Comparison of ENCODE assay signal across 12 cellular contexts in the genomic region with DNA sequence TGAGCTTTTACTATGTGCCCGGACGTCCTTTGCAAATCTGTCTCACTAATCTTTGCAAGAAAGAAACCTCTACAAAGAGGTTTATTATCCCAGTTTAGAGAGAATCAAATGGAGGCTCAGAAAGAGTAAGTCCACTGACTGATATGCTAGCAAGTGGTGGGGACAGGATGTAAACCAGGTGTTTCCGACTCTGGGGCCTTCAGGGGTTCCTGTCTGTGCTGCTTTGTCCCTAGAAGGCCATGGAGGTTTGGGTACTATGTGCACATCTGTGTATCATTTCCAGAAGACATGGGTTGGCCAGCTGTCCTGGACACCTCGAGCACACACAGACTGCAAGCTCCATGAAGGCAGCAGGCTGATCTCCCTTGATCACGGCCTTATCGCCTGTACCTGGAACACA. TPM values are rescaled to one million over a fixed set of nuclear protein-coding genes. Genes with fewer than 3 reads are reported as not detected.
DNase-seq lines count a peak whose midpoint lies in the region; ATAC-seq, FAIRE-seq and TF ChIP-seq lines count a peak whose summit lies in the region.
"Had no signal": no experiment of that assay in that cellular context is flagged by ENCODE, and none has a peak within 500 bp of the region (broad histone marks: within the 10 kb centered on the region; RNA-seq: fewer than 3 reads in every experiment).

No MANE protein-coding gene starts in this region.

- no peak overlapping the region for H2BK20ac ChIP-seq in H9 (ENCODE audit: low read depth, low read length, poor library complexity, severe bottlenecking)

- H4K91ac ChIP-seq in H9 (ENCODE audit: insufficient read length, low read depth, low read length): no peak overlapping the region

- FAIRE-seq in A549 (lab: Jason Lieb, UNC): no peak
- FAIRE-seq: GM18507 had no signal

- in situ Hi-C loops in ACHN (cut with HindIII; ENCODE audit: low pct_ligation_motif_present, low pct_unique_long_range_greater_than_20kb, low sequenced_read_pairs): no loop called here

- no peaks in the 10 kb centered on the region for H3K79me2 ChIP-seq in H9 (ENCODE audit: insufficient read depth, low read length)

- H3K4ac ChIP-seq in H9 (ENCODE audit: low read depth, low read length): no peak overlapping the region

- H3K36me3 ChIP-seq in lower lobe of right lung: peaks cover 25% of the 10 kb centered on the region

- H3K9me3 ChIP-seq in A549 (no peaks in the 10 kb centered on the region), H9 (ENCODE audit: control insufficient read depth, low read depth, low read length) (no peaks in the 10 kb centered on the region), lower lobe of right lung (no peaks in the 10 kb centered on the region)
- H3K9me3 ChIP-seq: heart right ventricle had no signal

- H3K4me3 Mint-ChIP-seq in H9: peak overlapping the region; percentile 91 to 95
- peak overlapping the region; percentile 97 for H3K4me3 Mint-ChIP-seq in activated CD8-positive, alpha-beta T cell treated with anti-CD3 and anti-CD28 coated beads, Interleukin-2, amount 10 ng/mL, durations not matched to agents 7 days and 5 days

- no peak overlapping the region for H2AFZ ChIP-seq in H9 (ENCODE audit: low read length)

- TF ChIP-seq RAD21 in A549 (conservative IDR thresholded peaks at IDR 0.05 in 1 of 2, IDR thresholded peaks at IDR 0.05 in 1 of 2): no peak

- H3K27me3 ChIP-seq in H9 (ENCODE audit: insufficient read depth, low read length) (no peaks in the 10 kb centered on the region), lower lobe of right lung (ENCODE audit: low read depth) (no peaks in the 10 kb centered on the region)
- H3K27me3 ChIP-seq: brain microvascular endothelial cell, heart right ventricle had no signal

- H3K27me3 Mint-ChIP-seq in H9 (ENCODE audit: low read depth): peaks cover 6% of the 10 kb centered on the region; the same call in 1 of the 2 replicates
- H3K27me3 Mint-ChIP-seq in activated CD8-positive, alpha-beta T cell treated with anti-CD3 and anti-CD28 coated beads, Interleukin-2, amount 10 ng/mL, durations not matched to agents 7 days and 5 days (ENCODE audit: low read depth): no peaks in the 10 kb centered on the region

- H3K23ac ChIP-seq in H9 (ENCODE audit: insufficient read length, low read depth, low read length): no peak overlapping the region

- no peak overlapping the region for H3K9ac ChIP-seq in H9 (ENCODE audit: extremely low read depth, insufficient read length, low read length)

- H3K56ac ChIP-seq in H9 (ENCODE audit: insufficient read length, low read depth, low read length): no peak overlapping the region

- ATAC-seq in A549 (no peak), lower lobe of right lung (no peak), GM18909 (IDR thresholded peaks at IDR 0.05; ENCODE audit: poor library complexity, unreplicated experiment) (no peak)
- no peak for ATAC-seq in activated CD8-positive, alpha-beta T cell treated with anti-CD3 and anti-CD28 coated beads, Interleukin-2, amount 10 ng/mL, durations not matched to agents 7 days and 5 days

- no peaks in the 10 kb centered on the region; a peak in 1 of 5 replicates for H3K9me3 Mint-ChIP-seq in H9
- no peaks in the 10 kb centered on the region for H3K9me3 Mint-ChIP-seq in activated CD8-positive, alpha-beta T cell treated with anti-CD3 and anti-CD28 coated beads, Interleukin-2, amount 10 ng/mL, durations not matched to agents 7 days and 5 days (ENCODE audit: insufficient read depth)

- H4K8ac ChIP-seq in H9 (replicated peaks; ENCODE audit: insufficient read length, low read depth, low read length): no peak overlapping the region

- peak overlapping the region; percentile 71 for H3K4me2 ChIP-seq in A549
- H3K4me2 ChIP-seq in H9 (ENCODE audit: insufficient read depth, insufficient read length, low read length): no peak overlapping the region

- TF ChIP-seq POLR2A in A549 (IDR thresholded peaks at IDR 0.05; ENCODE audit: low read length): no peak

- peaks cover 12% of the 10 kb centered on the region; the same call in 2 of the 3 replicates for H3K4me1 ChIP-seq in A549
- H3K4me1 ChIP-seq in H9 (ENCODE audit: insufficient read depth, low read length): no peaks in the 10 kb centered on the region
- peaks cover 16% of the 10 kb centered on the region for H3K4me1 ChIP-seq in lower lobe of right lung

- peaks cover 5% of the 10 kb centered on the region for H3K23me2 ChIP-seq in H9 (ENCODE audit: insufficient read length, low read depth, low read length, poor library complexity, severe bottlenecking)

- no peak overlapping the region for H3K18ac ChIP-seq in H9 (ENCODE audit: insufficient read length, low read depth, low read length)

- no peak overlapping the region for H2BK120ac ChIP-seq in H9 (ENCODE audit: low read depth, low read length, poor library complexity, severe bottlenecking)

- H3K4me1 Mint-ChIP-seq in H9: peaks cover 12 to 16% of the 10 kb centered on the region in 2 experiments
- peaks cover 42% of the 10 kb centered on the region for H3K4me1 Mint-ChIP-seq in activated CD8-positive, alpha-beta T cell treated with anti-CD3 and anti-CD28 coated beads, Interleukin-2, amount 10 ng/mL, durations not matched to agents 7 days and 5 days (ENCODE audit: low read depth)

- peak overlapping the region in 1 of 2 experiments; percentile 97; a peak in 1 of 6 replicates for H3K27ac ChIP-seq in A549
- H3K27ac ChIP-seq in H9 (ENCODE audit: insufficient read length, low read depth, low read length): no peak overlapping the region
- H3K27ac ChIP-seq in lower lobe of right lung: no peak overlapping the region

- peaks cover 7 to 14% (median 9%) of the 10 kb centered on the region in 3 experiments; a peak in 6 of 7 replicates for H3K36me3 Mint-ChIP-seq in H9 (ENCODE audit: insufficient read depth in 1 of 3, low read depth in 3 of 3)
- H3K36me3 Mint-ChIP-seq in activated CD8-positive, alpha-beta T cell treated with anti-CD3 and anti-CD28 coated beads, Interleukin-2, amount 10 ng/mL, durations not matched to agents 7 days and 5 days (ENCODE audit: low read depth): peaks cover 28% of the 10 kb centered on the region

- H3K14ac ChIP-seq in H9 (ENCODE audit: insufficient read depth, low read length): no peak overlapping the region

- no peak overlapping the region for H2BK12ac ChIP-seq in H9 (ENCODE audit: insufficient read length, low read depth, low read length)

- WGBS in A549 (ENCODE audit: missing lambda C conversion rate): 94% methylated on average over 6 of the region's 6 CpGs
- WGBS in H9 (ENCODE audit: extremely low coverage, insufficient read length, low lambda C conversion rate): no CpG with 5 or more reads among the region's 6 CpGs

- TF ChIP-seq CTCF in A549 (IDR thresholded peaks at IDR 0.05) (no peak), H9 (conservative IDR thresholded peaks at IDR 0.05) (no peak), lower lobe of right lung (IDR thresholded peaks at IDR 0.05) (no peak)

- H3K27ac Mint-ChIP-seq in H9: peak overlapping the region in 1 of 3 experiments; percentile 53; a peak in 2 of 7 replicates
- H3K27ac Mint-ChIP-seq in activated CD8-positive, alpha-beta T cell treated with anti-CD3 and anti-CD28 coated beads, Interleukin-2, amount 10 ng/mL, durations not matched to agents 7 days and 5 days: peak overlapping the region; percentile 100

- H3K79me1 ChIP-seq in H9 (ENCODE audit: insufficient read depth, low read depth, low read length, poor library complexity, severe bottlenecking): no peaks in the 10 kb centered on the region

- CTCF ChIA-PET in A549 (lab: Yijun Ruan, JAX): interaction anchor here (0.9 to 5.8 kb wide), 17 partner anchors 9 to 229 kb away, joined by 3 to 84 read pairs (median 9); partner anchors contain the start of genes DHX34, EHD2 and NAPA
- CTCF ChIA-PET in activated CD8-positive, alpha-beta T cell treated with anti-CD3 and anti-CD28 coated beads, Interleukin-2, amount 10 ng/mL, durations not matched to agents 7 days and 5 days (lab: Charles Lee): interaction anchor here (0.7 to 2.7 kb wide), 11 partner anchors 15 to 222 kb away, joined by 3 to 23 read pairs (median 5); partner anchors contain the start of genes DHX34 and NAPA

- no peak overlapping the region for H4K5ac ChIP-seq in H9 (ENCODE audit: insufficient read length, low read depth, low read length)

- POLR2A ChIA-PET in A549 (lab: Yijun Ruan, JAX): no interaction called here
- POLR2A ChIA-PET in activated CD8-positive, alpha-beta T cell treated with anti-CD3 and anti-CD28 coated beads, Interleukin-2, amount 10 ng/mL, durations not matched to agents 7 days and 5 days (lab: Charles Lee): interaction anchor here (0.6 to 2.9 kb wide), 11 partner anchors 9 to 306 kb away, joined by 3 to 17 read pairs (median 4); partner anchors contain the start of genes BICRA and NAPA

- H4K20me1 ChIP-seq in H9 (ENCODE audit: control insufficient read depth, insufficient read depth, insufficient read length): no peaks in the 10 kb centered on the region

- H2BK15ac ChIP-seq in H9 (ENCODE audit: low read depth, low read length): no peak overlapping the region

- no peak for TF ChIP-seq EP300 in A549 (IDR thresholded peaks at IDR 0.05)

- intact Hi-C loops in lower lobe of right lung (cut with DNase I): no loop called here

- no peak overlapping the region for H2AK5ac ChIP-seq in H9 (ENCODE audit: insufficient read length, low read length)

- no peak overlapping the region for H3T11ph ChIP-seq in H9 (ENCODE audit: low read length)

- DNase-seq in A549 (ENCODE audit: low read depth in 1 of 2, low spot score in 1 of 2): no peak
- no peak for DNase-seq in H9
- peak; percentile 51 for DNase-seq in activated CD8-positive, alpha-beta T cell treated with anti-CD3 and anti-CD28 coated beads, Interleukin-2, amount 10 ng/mL, durations not matched to agents 7 days and 5 days
- no peak for DNase-seq in lower lobe of right lung
- no peak for DNase-seq in cerebellar cortex (ENCODE audit: low spot score)
- DNase-seq in putamen (ENCODE audit: low spot score): no peak
- no peak for DNase-seq in ACHN
- DNase-seq: brain microvascular endothelial cell, heart right ventricle, NCI-H510A treated with DMSO at 0.1 percent for 48 hours had no signal

- H3K4me3 ChIP-seq in A549: no peak overlapping the region
- H3K4me3 ChIP-seq in lower lobe of right lung: peak overlapping the region; percentile 65

- H2BK5ac ChIP-seq in H9 (ENCODE audit: insufficient read length, low read length): no peak overlapping the region

RNA-seq across cellular contexts. Expression of gene KPTN, which starts 1.2 kb away (rescaled TPM):
- polyA plus RNA-seq in A549 (2011; rRNA removed) (10.6 and 12.5 TPM in 2 replicates), A549 (2017; fragmentation: RNase III; extraction: RNeasy Plus Mini Kit Qiagen cat#74134 plus additional on column Dnase treatment) (20.6 to 22.1 TPM (median 20.8 TPM) in 3 replicates)
- 26.3 and 28.7 TPM in 2 replicates for polyA plus RNA-seq in A549 (2012; cell fraction: cytosol; rRNA removed)
- 62.7 and 66.3 TPM in 2 replicates for polyA plus RNA-seq in A549 (2012; cell fraction: nucleus; rRNA removed)
- polyA minus RNA-seq in A549 (2011; rRNA and poly(A)+ RNA removed): 13.7 and 15.6 TPM in 2 replicates
- total RNA-seq in H9 (2021) (33.6 and 35.4 TPM in 2 replicates), lower lobe of right lung (14.5 TPM)
- 10 to 100 TPM; 12.6 to 13.0 TPM for total RNA-seq in activated CD8-positive, alpha-beta T cell treated with anti-CD3 and anti-CD28 coated beads, Interleukin-2, amount 10 ng/mL, durations not matched to agents 7 days and 5 days

RNA-seq across cellular contexts. Expression of gene SLC8A2, which starts 13.5 kb away (rescaled TPM):
- 0.12 and 0.35 TPM in 2 replicates for polyA plus RNA-seq in A549 (2011; rRNA removed)
- 0.09 and 0.23 TPM in 2 replicates for polyA plus RNA-seq in A549 (2012; cell fraction: cytosol; rRNA removed)
- 0.23 and 0.70 TPM in 2 replicates for polyA plus RNA-seq in A549 (2012; cell fraction: nucleus; rRNA removed)
- polyA plus RNA-seq in A549 (2017; fragmentation: RNase III; extraction: RNeasy Plus Mini Kit Qiagen cat#74134 plus additional on column Dnase treatment): 0.15 to 0.30 TPM (median 0.17 TPM) in 3 replicates
- polyA minus RNA-seq in A549 (2011; rRNA and poly(A)+ RNA removed): 1.8 and 2.3 TPM in 2 replicates
- 10.7 and 11.3 TPM in 2 replicates for total RNA-seq in H9 (2021)
- under 1 TPM; 0.05 to 0.44 TPM for total RNA-seq in activated CD8-positive, alpha-beta T cell treated with anti-CD3 and anti-CD28 coated beads, Interleukin-2, amount 10 ng/mL, durations not matched to agents 7 days and 5 days
- total RNA-seq in lower lobe of right lung: 0.27 TPM

RNA-seq across cellular contexts. Expression of gene NAPA, which starts 29.7 kb away (rescaled TPM):
- polyA plus RNA-seq in A549 (2011; rRNA removed): 69.6 and 74.3 TPM in 2 replicates
- 111 and 125 TPM in 2 replicates for polyA plus RNA-seq in A549 (2012; cell fraction: cytosol; rRNA removed)
- polyA plus RNA-seq in A549 (2012; cell fraction: nucleus; rRNA removed): 107 and 121 TPM in 2 replicates
- polyA plus RNA-seq in A549 (2017; fragmentation: RNase III; extraction: RNeasy Plus Mini Kit Qiagen cat#74134 plus additional on column Dnase treatment): 92.5 to 101 TPM (median 94.2 TPM) in 3 replicates
- 100.0 and 132 TPM in 2 replicates for polyA minus RNA-seq in A549 (2011; rRNA and poly(A)+ RNA removed)
- 62.3 and 62.8 TPM in 2 replicates for total RNA-seq in H9 (2021)
- 100 to 1,000 TPM in 1 of 2 experiments, 10 to 100 TPM in 1; 90.0 to 103 TPM for total RNA-seq in activated CD8-positive, alpha-beta T cell treated with anti-CD3 and anti-CD28 coated beads, Interleukin-2, amount 10 ng/mL, durations not matched to agents 7 days and 5 days
- 115 TPM for total RNA-seq in lower lobe of right lung
